Comparison of ENCODE assay signal across 8 cellular contexts in genomic region chr20:4814696-4815252, GRCh38.
DNase-seq lines count a peak whose midpoint lies in the region; ATAC-seq and TF ChIP-seq lines count a peak whose summit lies in the region.

No MANE protein-coding gene starts in this region.

- no peak for TF ChIP-seq CTCF in GM12865 (IDR thresholded peaks at IDR 0.05; ENCODE audit: insufficient read depth, low read depth, low read length, missing control alignments)

- peak overlapping the region; percentile 100 for H3K27ac Mint-ChIP-seq in memory B cell

- peaks cover 16% of the 10 kb centered on the region for H3K36me3 Mint-ChIP-seq in memory B cell

- DNase-seq in GM12865 (ENCODE audit: low read depth), result peak; percentile 92
- DNase-seq in NOMO-1 (lab: John Stamatoyannopoulos, UW; ENCODE audit: unreplicated experiment in 2 of 2), result peak; percentile 73 to 78
- peak; percentile 74 for DNase-seq in activated gamma-delta T cell treated with anti-CD3 and anti-CD28 coated beads, Interleukin-2, amount 50 U/mL, for 16 hours (ENCODE audit: low read depth)
- DNase-seq in memory B cell (ENCODE audit: low spot score in 2 of 2), result peak; percentile 79 to 89
- peak in 4 of 6 experiments; percentile 80 to 84 (median 83) for DNase-seq in stimulated activated naive CD4-positive, alpha-beta T cell (lab: John Stamatoyannopoulos, UW)
- no peak for DNase-seq in HK-2 (ENCODE audit: unreplicated experiment)
- DNase-seq in NCI-H1092 treated with DMSO at 0.1 percent for 48 hours (lab: John Stamatoyannopoulos, UW), result no peak

- no peaks in the 10 kb centered on the region for H3K27me3 Mint-ChIP-seq in memory B cell

- peaks cover 70% of the 10 kb centered on the region for H3K4me1 Mint-ChIP-seq in memory B cell

- ATAC-seq in GM21825 (IDR thresholded peaks at IDR 0.05; ENCODE audit: unreplicated experiment), result peak; percentile 43
- peak; percentile 57 for ATAC-seq in memory B cell (ENCODE audit: low read depth)

- peak overlapping the region; percentile 71 for H3K4me3 ChIP-seq in GM12865 (ENCODE audit: low read depth, low read length)

- H3K4me3 Mint-ChIP-seq in memory B cell, result peak overlapping the region; percentile 89

- peaks cover 2% of the 10 kb centered on the region for H3K9me3 Mint-ChIP-seq in memory B cell

Comparison
In these comparisons a context has a peak if more than half of its experiments do, and no peak if none do; other contexts are left out.
1. DNase-seq: peak in GM12865 (single experiment), NOMO-1 (2 of 2), activated gamma-delta T cell treated with anti-CD3 and anti-CD28 coated beads, Interleukin-2, amount 50 U/mL, for 16 hours (single experiment), memory B cell (2 of 2) and stimulated activated naive CD4-positive, alpha-beta T cell (4 of 6); none in HK-2 (single experiment) and NCI-H1092 treated with DMSO at 0.1 percent for 48 hours (single experiment).